ENCODE assay signal across 8 cellular contexts in genomic region chr3:62558549-62559112, GRCh38.
DNase-seq lines count a peak whose midpoint lies in the region; ATAC-seq, FAIRE-seq and TF ChIP-seq lines count a peak whose summit lies in the region.

No MANE protein-coding gene starts in this region.

- TF ChIP-seq POLR2A in A549 (IDR thresholded peaks at IDR 0.05; ENCODE audit: low read length) (no peak), upper lobe of left lung (IDR thresholded peaks at IDR 0.05) (no peak)

- H3K4me1 ChIP-seq in A549 (no peaks in the 10 kb centered on the region), OCI-LY7 (ENCODE audit: insufficient read depth, low read length, poor library complexity, severe bottlenecking) (no peaks in the 10 kb centered on the region), upper lobe of left lung (no peaks in the 10 kb centered on the region), ascending aorta (peaks cover 0 to 11% of the 10 kb centered on the region in 2 donors)

- H4K20me1 ChIP-seq in OCI-LY7 (ENCODE audit: insufficient read depth, low read length): no peaks in the 10 kb centered on the region

- DNase-seq in A549 (ENCODE audit: low read depth in 1 of 2, low spot score in 1 of 2): peak; percentile 2 to 13
- DNase-seq in OCI-LY7 (ENCODE audit: low spot score): peak; percentile 63
- peak; percentile 23 for DNase-seq in fibroblast of peridontal ligament (ENCODE audit: extremely low read depth)
- no peak for DNase-seq in upper lobe of left lung
- no peak for DNase-seq in ascending aorta (ENCODE audit: low spot score in 2 of 2)
- DNase-seq in NCI-H2171 treated with DMSO at 0.1 percent for 48 hours (lab: John Stamatoyannopoulos, UW): no peak
- no peak for DNase-seq in activated naive CD4-positive, alpha-beta T cell (lab: John Stamatoyannopoulos, UW)

- BruUV-seq in OCI-LY7 (replicated peaks; lab: Mats Ljungman, UMichigan): no TSS peak

- no peak for TF ChIP-seq EP300 in A549 (IDR thresholded peaks at IDR 0.05)
- TF ChIP-seq EP300 in upper lobe of left lung (IDR thresholded peaks at IDR 0.05): no peak

- H2AFZ ChIP-seq in OCI-LY7 (ENCODE audit: low read length): no peak overlapping the region

- H3K27me3 ChIP-seq in upper lobe of left lung (no peaks in the 10 kb centered on the region), ascending aorta (no peaks in the 10 kb centered on the region)

- no peak overlapping the region for H3K4me2 ChIP-seq in A549
- H3K4me2 ChIP-seq in OCI-LY7 (ENCODE audit: low read length): no peak overlapping the region

- intact Hi-C loops in OCI-LY7 (cut with micrococcal nuclease; ENCODE audit: unreplicated experiment) (loop anchor here (1.0 to 2.0 kb wide), 3 partner anchors 65 to 356 kb away; no protein-coding TSS in a partner anchor), ascending aorta (cut with DNase I) (loop anchor here (2.0 kb wide), 1 partner anchor 226 kb away; no protein-coding TSS in a partner anchor)

- H3K36me3 ChIP-seq in OCI-LY7 (ENCODE audit: insufficient read depth, low read length): no peaks in the 10 kb centered on the region
- H3K36me3 ChIP-seq in upper lobe of left lung: no peaks in the 10 kb centered on the region
- no peaks in the 10 kb centered on the region for H3K36me3 ChIP-seq in ascending aorta

- H3K9me3 ChIP-seq in A549 (no peaks in the 10 kb centered on the region), OCI-LY7 (ENCODE audit: low read length) (no peaks in the 10 kb centered on the region), upper lobe of left lung (no peaks in the 10 kb centered on the region), ascending aorta (no peaks in the 10 kb centered on the region)

- no peak overlapping the region for H3K4me3 ChIP-seq in A549
- no peak overlapping the region for H3K4me3 ChIP-seq in OCI-LY7 (ENCODE audit: low read depth, low read length, poor library complexity, severe bottlenecking)
- no peak overlapping the region for H3K4me3 ChIP-seq in upper lobe of left lung
- no peak overlapping the region for H3K4me3 ChIP-seq in ascending aorta

- ATAC-seq in A549: peak in 1 of 2 experiments; percentile 73; a peak in 3 of 6 replicates
- no peak for ATAC-seq in upper lobe of left lung (ENCODE audit: low FRiP score in 2 of 2)

- H3K27ac ChIP-seq in A549 (no peak overlapping the region), OCI-LY7 (ENCODE audit: low read depth, low read length, poor library complexity, severe bottlenecking) (no peak overlapping the region), upper lobe of left lung (no peak overlapping the region), ascending aorta (no peak overlapping the region)

- TF ChIP-seq RAD21 in A549 (conservative IDR thresholded peaks at IDR 0.05 in 1 of 2, IDR thresholded peaks at IDR 0.05 in 1 of 2): peak; percentile 43 to 53

- CTCF ChIA-PET in A549 (lab: Yijun Ruan, JAX): interaction anchor here (0.7 to 2.7 kb wide), 6 partner anchors 17 to 357 kb away, joined by 3 to 15 read pairs (median 4); no protein-coding TSS in a partner anchor
- CTCF ChIA-PET in OCI-LY7 (lab: Charles Lee; ENCODE audit: unreplicated experiment): no interaction called here

- FAIRE-seq in A549 (lab: Jason Lieb, UNC): no peak

- POLR2A ChIA-PET in A549 (lab: Yijun Ruan, JAX) (no interaction called here), OCI-LY7 (lab: Charles Lee) (no interaction called here)

- TF ChIP-seq CTCF in A549 (IDR thresholded peaks at IDR 0.05) (peak; percentile 40), GM12874 (IDR thresholded peaks at IDR 0.05; ENCODE audit: insufficient read depth, low read depth, low read length) (peak; percentile 40), OCI-LY7 (conservative IDR thresholded peaks at IDR 0.05; ENCODE audit: low read length) (peak; percentile 92), upper lobe of left lung (IDR thresholded peaks at IDR 0.05) (peak in 2 of 6 experiments; percentile 16 to 18), ascending aorta (IDR thresholded peaks at IDR 0.05) (peak in 1 of 3 experiments; percentile 33)

- H3K79me2 ChIP-seq in OCI-LY7 (ENCODE audit: insufficient read depth, low read depth, low read length): no peaks in the 10 kb centered on the region

- H3K9me2 ChIP-seq in OCI-LY7 (ENCODE audit: insufficient read depth, low read length): no peaks in the 10 kb centered on the region

- 12% methylated on average over 8 of the region's 8 CpGs for WGBS in A549 (ENCODE audit: missing lambda C conversion rate)
- 23 to 32% methylated on average over 8 of the region's 8 CpGs for WGBS in upper lobe of left lung, 2 donors

TF ChIP-seq in A549, 52 proteins besides CTCF, POLR2A, EP300 and RAD21:
- TF ChIP-seq CHD2 (IDR thresholded peaks at IDR 0.05; ENCODE audit: low read length, partially characterized antibody): no peak
- 0 out of 3 replicates have a peak, but pooled peaks have one; percentile 17 for TF ChIP-seq SMC3 (IDR thresholded peaks at IDR 0.05)

Comparison
In these comparisons a context has a peak if more than half of its experiments do, and no peak if none do; other contexts are left out.
1. DNase-seq: peak in A549 (2 of 2), OCI-LY7 (single experiment) and fibroblast of peridontal ligament (single experiment); none in upper lobe of left lung (0 of 2), ascending aorta (0 of 2), NCI-H2171 treated with DMSO at 0.1 percent for 48 hours (single experiment) and activated naive CD4-positive, alpha-beta T cell (0 of 4).